In genomic region chr1:236761397-236762132, GRCh38 we compare ENCODE assay signal across 18 cellular contexts. TPM values are rescaled to one million over a fixed set of nuclear protein-coding genes. Genes with fewer than 3 reads are reported as not detected.
DNase-seq lines count a peak whose midpoint lies in the region; ATAC-seq, FAIRE-seq and TF ChIP-seq lines count a peak whose summit lies in the region.
"Had no signal": no experiment of that assay in that cellular context is flagged by ENCODE, and none has a peak within 500 bp of the region (broad histone marks: within the 10 kb centered on the region; RNA-seq: fewer than 3 reads in every experiment).

No MANE protein-coding gene starts in this region.

- H3K27me3 ChIP-seq in cardiac muscle cell (no peaks in the 10 kb centered on the region), GM23248 (replicated peaks; ENCODE audit: insufficient read depth) (no peaks in the 10 kb centered on the region), hepatocyte (no peaks in the 10 kb centered on the region), pancreas (no peaks in the 10 kb centered on the region), tibial artery (no peaks in the 10 kb centered on the region)
- H3K27me3 ChIP-seq: BLaER1 had no signal

- ATAC-seq in left ventricle myocardium superior (no peak), pancreas (peak; percentile 78 to 90 (median 84)), GM21381 (IDR thresholded peaks at IDR 0.05; ENCODE audit: unreplicated experiment) (no peak)
- ATAC-seq: GM23338 had no signal

- H3K9me2 ChIP-seq in GM23248 (ENCODE audit: insufficient read depth) (no peaks in the 10 kb centered on the region), hepatocyte (replicated peaks; ENCODE audit: insufficient read depth) (no peaks in the 10 kb centered on the region)

- H3K36me3 ChIP-seq in cardiac muscle cell (peaks cover 76% of the 10 kb centered on the region), GM23248 (ENCODE audit: low read depth) (no peaks in the 10 kb centered on the region), hepatocyte (replicated peaks; ENCODE audit: insufficient read depth, low read depth) (no peaks in the 10 kb centered on the region), pancreas (no peaks in the 10 kb centered on the region), tibial artery (peaks cover 0 to 22% (median 12%) of the 10 kb centered on the region in 3 donors)
- H3K36me3 ChIP-seq: BLaER1 had no signal

- intact Hi-C loops in left ventricle myocardium superior (cut with micrococcal nuclease), result no loop called here
- intact Hi-C loops in pancreas (cut with DNase I), result no loop called here
- intact Hi-C loops in tibial artery (cut with DNase I; ENCODE audit: low total_unique reads), result loop anchor here (10.0 kb wide), 1 partner anchor 113 kb away; no protein-coding TSS in a partner anchor

- H3K9me3 ChIP-seq in cardiac muscle cell (ENCODE audit: low read depth) (no peaks in the 10 kb centered on the region), GM23248 (ENCODE audit: low read depth) (no peaks in the 10 kb centered on the region), hepatocyte (ENCODE audit: low read depth) (no peaks in the 10 kb centered on the region), pancreas (no peaks in the 10 kb centered on the region), tibial artery (no peaks in the 10 kb centered on the region)
- H3K9me3 ChIP-seq: BLaER1 had no signal

- DNase-seq in cardiac muscle cell (ENCODE audit: low read depth in 1 of 2, low spot score in 1 of 2) (no peak), left ventricle myocardium superior (no peak), GM23248 (no peak), hepatocyte (ENCODE audit: low spot score) (no peak), pancreas (peak in 2 of 6 donors; percentile 36 to 40), tibial artery (no peak)
- DNase-seq: 8988T; Calu3; CD4-positive, alpha-beta memory T cell; DND-41; HCEC 1CT had no signal

- no peaks in the 10 kb centered on the region for H3K4me1 ChIP-seq in cardiac muscle cell (ENCODE audit: low read depth)
- H3K4me1 ChIP-seq in GM23248 (ENCODE audit: insufficient read depth), result peaks cover 5% of the 10 kb centered on the region; the same call in 1 of the 2 replicates
- H3K4me1 ChIP-seq in hepatocyte (ENCODE audit: insufficient read depth), result peaks cover 4% of the 10 kb centered on the region
- H3K4me1 ChIP-seq in pancreas, result peaks cover 20 to 25% (median 23%) of the 10 kb centered on the region in 3 donors
- no peaks in the 10 kb centered on the region for H3K4me1 ChIP-seq in tibial artery

- H3K27ac ChIP-seq in cardiac muscle cell, result peak overlapping the region; percentile 34
- H3K27ac ChIP-seq in GM23248, result no peak overlapping the region
- peak overlapping the region; percentile 5 for H3K27ac ChIP-seq in hepatocyte
- peak overlapping the region in 2 of 4 donors; percentile 63 to 66 for H3K27ac ChIP-seq in pancreas
- no peak overlapping the region for H3K27ac ChIP-seq in tibial artery
- H3K27ac ChIP-seq: BLaER1 had no signal

- H3K4me3 ChIP-seq in cardiac muscle cell (no peak overlapping the region), GM23248 (no peak overlapping the region), hepatocyte (no peak overlapping the region), pancreas (no peak overlapping the region), tibial artery (no peak overlapping the region)
- H3K4me3 ChIP-seq: BLaER1, GM23338 had no signal

- in situ Hi-C loops in GM23248 (cut with MboI), result no loop called here

- WGBS in GM23248 (ENCODE audit: low coverage in 1 of 2, low lambda C conversion rate in 2 of 2, missing lambda C conversion rate in 2 of 2), 2 experiments, result 87 to 90% methylated on average over 5 of the region's 5 CpGs
- 92% methylated on average over 5 of the region's 5 CpGs for WGBS in hepatocyte (ENCODE audit: low lambda C conversion rate, missing lambda C conversion rate)
- 33 to 49% methylated on average over 5 of the region's 5 CpGs for WGBS in pancreas, 2 donors

- H3F3A ChIP-seq in GM23248 (ENCODE audit: insufficient read depth), result no peaks in the 10 kb centered on the region

- peak overlapping the region; percentile 80; the same call in 1 of the 2 replicates for H2AFZ ChIP-seq in GM23248
- H2AFZ ChIP-seq in hepatocyte, result no peak overlapping the region
- H2AFZ ChIP-seq: GM23338 had no signal

- no peak for FAIRE-seq in pancreas (lab: Jason Lieb, UNC)
- FAIRE-seq: G401.6, GM12891, GM19239, H54 had no signal

- H3K79me2 ChIP-seq in GM23248 (ENCODE audit: insufficient read depth) (no peaks in the 10 kb centered on the region), hepatocyte (no peaks in the 10 kb centered on the region)

- H4K20me1 ChIP-seq in GM23248 (ENCODE audit: insufficient read depth), result no peaks in the 10 kb centered on the region
- H4K20me1 ChIP-seq in hepatocyte (ENCODE audit: insufficient read depth, poor library complexity, severe bottlenecking), result no peaks in the 10 kb centered on the region
- H4K20me1 ChIP-seq: BLaER1 had no signal

- TF ChIP-seq CTCF in cardiac muscle cell (IDR thresholded peaks at IDR 0.05; ENCODE audit: low read depth, low read length), result no peak
- TF ChIP-seq CTCF in hepatocyte (IDR thresholded peaks at IDR 0.05; ENCODE audit: poor library complexity), result no peak
- no peak for TF ChIP-seq CTCF in pancreas (IDR thresholded peaks at IDR 0.05)
- TF ChIP-seq CTCF in tibial artery (IDR thresholded peaks at IDR 0.05), result no peak

- H3K4me2 ChIP-seq in GM23248 (ENCODE audit: unreplicated experiment) (no peak overlapping the region), hepatocyte (no peak overlapping the region)
- H3K4me2 ChIP-seq: GM23338 had no signal

- H3K9ac ChIP-seq in GM23248, result no peak overlapping the region
- H3K9ac ChIP-seq: BLaER1 had no signal

RNA-seq across cellular contexts. Expression of gene MTR, which starts 33.5 kb away (rescaled TPM):
- total RNA-seq in cardiac muscle cell, result 34.5 and 61.7 TPM in 2 replicates
- 23.9 and 45.9 TPM in 2 replicates for polyA plus RNA-seq in cardiac muscle cell
- total RNA-seq in left ventricle myocardium superior, result 52.7 TPM
- total RNA-seq in GM23248 (2014; rRNA removed; shearing (Covaris generic)), result 20.0 and 25.9 TPM in 2 replicates
- polyA plus RNA-seq in GM23248 (2016; fragmentation: Nextera tagmentation; extraction: Ambion mirVana), result 15.9 and 17.2 TPM in 2 replicates
- 23.8 TPM in 2 replicates for total RNA-seq in hepatocyte
- 9.6 and 11.7 TPM in 2 replicates for polyA plus RNA-seq in hepatocyte
- 10 to 100 TPM; 20.8 to 29.1 (median 25.8) TPM for total RNA-seq in pancreas
- polyA plus RNA-seq in pancreas, result 1 to 10 TPM; 8.1 to 8.6 TPM

Comparison
In these comparisons a context has a peak if more than half of its experiments do, and no peak if none do; other contexts are left out.
1. H3K27ac ChIP-seq: peak in cardiac muscle cell (single experiment) and hepatocyte (single experiment); none in GM23248 (single experiment) and tibial artery (0 of 2).
2. ATAC-seq: peak in pancreas (4 of 4); none in left ventricle myocardium superior (single experiment) and GM21381 (single experiment).